Comparison of ENCODE assay signal across 8 cellular contexts in genomic region chr6:108260809-108261569, GRCh38. TPM values are rescaled to one million over a fixed set of nuclear protein-coding genes. Genes with fewer than 3 reads are reported as not detected.
A peak's percentile ranks its signal among the peaks of the same experiment; 100 is the strongest.
DNase-seq lines count a peak whose midpoint lies in the region; ATAC-seq and TF ChIP-seq lines count a peak whose summit lies in the region.

Gene SNX3 (minus strand): TSS chr6:108261040. CDS start chr6:108260921, 119 bp downstream.

- no peaks in the 10 kb centered on the region for H3K27me3 ChIP-seq in mucosa of rectum (ENCODE audit: control insufficient read depth in 2 of 2, insufficient read depth in 2 of 2, low read length in 2 of 2)

- H3K4me3 ChIP-seq in epithelial cell of proximal tubule (ENCODE audit: low read depth, low read length) (peak within 1 kb of the TSS; percentile 94), mucosa of rectum (ENCODE audit: low read length in 2 of 2) (peak within 1 kb of the TSS; percentile 76 to 100)

- peak within 1 kb of the TSS; percentile 81 for H3K4me3 Mint-ChIP-seq in activated T-cell treated with anti-CD3 and anti-CD28 coated beads, Interleukin-2, amount 50 U/mL, for 24 hours

- peak within 1 kb of the TSS; percentile 95 for H3K27ac ChIP-seq in mucosa of rectum (ENCODE audit: low read depth in 2 of 2, low read length in 2 of 2)

- H3K4me1 Mint-ChIP-seq in activated T-cell treated with anti-CD3 and anti-CD28 coated beads, Interleukin-2, amount 50 U/mL, for 24 hours (ENCODE audit: low read depth): peaks cover 37% of the 10 kb centered on the region

- no peak for TF ChIP-seq RAD21 in Ishikawa (IDR thresholded peaks at IDR 0.05; ENCODE audit: low read depth)

- peak; percentile 54 for TF ChIP-seq EP300 in Ishikawa (IDR thresholded peaks at IDR 0.05; ENCODE audit: borderline replicate concordance)

- DNase-seq in DMS53 treated with DMSO at 0.1 percent for 48 hours (lab: John Stamatoyannopoulos, UW; ENCODE audit: unreplicated experiment): peak; percentile 77
- peak; percentile 95 for DNase-seq in activated T-cell treated with anti-CD3 and anti-CD28 coated beads, Interleukin-2, amount 50 U/mL, for 24 hours
- DNase-seq in epithelial cell of proximal tubule (ENCODE audit: low read depth): peak; percentile 63
- peak; percentile 92 for DNase-seq in stimulated activated CD8-positive, alpha-beta memory T cell treated with anti-CD3 and anti-CD28 coated beads, Interleukin-4, amount 100 ng/mL, for 48 hours

- H3K27ac Mint-ChIP-seq in activated T-cell treated with anti-CD3 and anti-CD28 coated beads, Interleukin-2, amount 50 U/mL, for 24 hours: peak within 1 kb of the TSS; percentile 92

- H3K9me3 Mint-ChIP-seq in activated T-cell treated with anti-CD3 and anti-CD28 coated beads, Interleukin-2, amount 50 U/mL, for 24 hours: no peaks in the 10 kb centered on the region

- peaks cover 0 to 7% of the 10 kb centered on the region in 2 donors for H3K36me3 ChIP-seq in mucosa of rectum (ENCODE audit: control insufficient read depth in 2 of 2, insufficient read depth in 2 of 2, low read length in 2 of 2)

- no peaks in the 10 kb centered on the region for H3K27me3 Mint-ChIP-seq in activated T-cell treated with anti-CD3 and anti-CD28 coated beads, Interleukin-2, amount 50 U/mL, for 24 hours

- H3K9me3 ChIP-seq in mucosa of rectum (ENCODE audit: control insufficient read depth in 2 of 2, low read length in 2 of 2): no peaks in the 10 kb centered on the region

- H3K36me3 Mint-ChIP-seq in activated T-cell treated with anti-CD3 and anti-CD28 coated beads, Interleukin-2, amount 50 U/mL, for 24 hours (ENCODE audit: low read depth): peaks cover 13% of the 10 kb centered on the region

- TF ChIP-seq CTCF in epithelial cell of proximal tubule (conservative IDR thresholded peaks at IDR 0.05; ENCODE audit: low read depth, low read length): peak; percentile 3

- peak; percentile 88 for ATAC-seq in GM21576 (IDR thresholded peaks at IDR 0.05; ENCODE audit: unreplicated experiment)

- H3K9ac ChIP-seq in mucosa of rectum (ENCODE audit: low read depth in 1 of 2, low read length in 2 of 2): peak within 1 kb of the TSS; percentile 98 to 99

- peaks cover 0 to 5% of the 10 kb centered on the region in 2 donors for H3K4me1 ChIP-seq in mucosa of rectum (ENCODE audit: control insufficient read depth in 2 of 2, insufficient read depth in 2 of 2, low read length in 2 of 2)

TF ChIP-seq in Ishikawa, 13 proteins besides CTCF, POLR2A, EP300 and RAD21:
- TF ChIP-seq USF1 (IDR thresholded peaks at IDR 0.05): peak; percentile 63
- TF ChIP-seq CEBPB (IDR thresholded peaks at IDR 0.05): no peak
- TF ChIP-seq YY1 (IDR thresholded peaks at IDR 0.05; ENCODE audit: low read depth): peak; percentile 47
- TF ChIP-seq TAF1 (IDR thresholded peaks at IDR 0.05; ENCODE audit: low read depth): peak; percentile 84
- TF ChIP-seq FOXM1 (IDR thresholded peaks at IDR 0.05; ENCODE audit: borderline replicate concordance, low read depth): no peak
- peak; percentile 31; the same call in 1 of the 2 replicates for TF ChIP-seq CREB1 (IDR thresholded peaks at IDR 0.05; ENCODE audit: low read depth)
- TF ChIP-seq TCF12 (IDR thresholded peaks at IDR 0.05; ENCODE audit: low read depth): no peak
- TF ChIP-seq MAX (IDR thresholded peaks at IDR 0.05): peak; percentile 54
- TF ChIP-seq TEAD4 (IDR thresholded peaks at IDR 0.05): peak; percentile 4; the same call in 1 of the 2 replicates

TF ChIP-seq in PFSK-1, 5 proteins besides CTCF, POLR2A, EP300 and RAD21:
- TF ChIP-seq POLR2AphosphoS5 (IDR thresholded peaks at IDR 0.05; ENCODE audit: low read depth, low read length): peak; percentile 86
- peak; percentile 68; the same call in 1 of the 2 replicates for TF ChIP-seq SIN3A (IDR thresholded peaks at IDR 0.05; ENCODE audit: borderline replicate concordance, insufficient read depth, low read length)
- TF ChIP-seq TAF1 (IDR thresholded peaks at IDR 0.05; ENCODE audit: borderline replicate concordance, insufficient read depth, low read length): peak; percentile 89; the same call in 1 of the 2 replicates
- peak; percentile 72 for TF ChIP-seq FOXP2 (optimal IDR thresholded peaks at IDR 0.05; ENCODE audit: borderline replicate concordance, extremely low read depth, extremely low read length, insufficient read depth)
- TF ChIP-seq REST (IDR thresholded peaks at IDR 0.05; ENCODE audit: insufficient read depth in 1 of 2, low read depth in 2 of 2, low read length in 2 of 2): no peak
TF ChIP-seq in PFSK-1: peak in this region for 4.

RNA-seq across cellular contexts. Expression of gene SNX3, which starts in this region (rescaled TPM):
- 189 TPM for polyA plus RNA-seq in PFSK-1 (2012; ENCODE audit: insufficient read length, low read depth)
- total RNA-seq in epithelial cell of proximal tubule: 102 and 118 TPM in 2 replicates

Comparison
In these comparisons a context has a peak if more than half of its experiments do, and no peak if none do; other contexts are left out.
1. Peak in every context shown above with its lines: DNase-seq, ATAC-seq, H3K4me3 ChIP-seq and H3K27ac ChIP-seq.